Comparison of ENCODE assay signal across 12 cellular contexts in genomic region chr7:23276381-23276780, GRCh38. TPM values are rescaled to one million over a fixed set of nuclear protein-coding genes. Genes with fewer than 3 reads are reported as not detected.
DNase-seq lines count a peak whose midpoint lies in the region; ATAC-seq and TF ChIP-seq lines count a peak whose summit lies in the region.
"Had no signal": no experiment of that assay in that cellular context is flagged by ENCODE, and none has a peak within 500 bp of the region (broad histone marks: within the 10 kb centered on the region; RNA-seq: fewer than 3 reads in every experiment).

No MANE protein-coding gene starts in this region.

- H3K4me1 ChIP-seq in thoracic aorta (ENCODE audit: control insufficient read depth in 1 of 2, low read depth in 2 of 2) = peaks cover 0 to 7% of the 10 kb centered on the region in 2 donors
- no peaks in the 10 kb centered on the region for H3K4me1 ChIP-seq in tibial artery
- H3K4me1 ChIP-seq in CD8-positive, alpha-beta memory T cell (ENCODE audit: insufficient read depth, low read length) = no peaks in the 10 kb centered on the region
- H3K4me1 ChIP-seq: parathyroid adenoma, uterus had no signal

- no peaks in the 10 kb centered on the region for H3K27me3 ChIP-seq in thoracic aorta (replicated peaks; ENCODE audit: insufficient read depth)
- no peaks in the 10 kb centered on the region for H3K27me3 ChIP-seq in tibial artery
- no peaks in the 10 kb centered on the region for H3K27me3 ChIP-seq in CD8-positive, alpha-beta memory T cell (ENCODE audit: insufficient read depth, low read length, poor library complexity, severe bottlenecking)
- H3K27me3 ChIP-seq: adrenal gland, uterus had no signal

- H3K27ac Mint-ChIP-seq in activated CD8-positive, alpha-beta T cell treated with anti-CD3 and anti-CD28 coated beads for 36 hours = no peak overlapping the region
- H3K27ac Mint-ChIP-seq in activated CD8-positive, alpha-beta T cell treated with anti-CD3 and anti-CD28 coated beads, Interleukin-2, amount 10 ng/mL, durations not matched to agents 7 days and 5 days = no peak overlapping the region
- H3K27ac Mint-ChIP-seq in CD8-positive, alpha-beta memory T cell = no peak overlapping the region

- H3K4me3 ChIP-seq in thoracic aorta (no peak overlapping the region), tibial artery (no peak overlapping the region)
- H3K4me3 ChIP-seq in CD8-positive, alpha-beta memory T cell (ENCODE audit: low read length) = no peak overlapping the region
- H3K4me3 ChIP-seq: adrenal gland, uterus had no signal

- H3K36me3 Mint-ChIP-seq in activated CD8-positive, alpha-beta T cell treated with anti-CD3 and anti-CD28 coated beads for 36 hours (ENCODE audit: low read depth) = no peaks in the 10 kb centered on the region
- H3K36me3 Mint-ChIP-seq in activated CD8-positive, alpha-beta T cell treated with anti-CD3 and anti-CD28 coated beads, Interleukin-2, amount 10 ng/mL, durations not matched to agents 7 days and 5 days (ENCODE audit: low read depth) = no peaks in the 10 kb centered on the region
- H3K36me3 Mint-ChIP-seq in CD8-positive, alpha-beta memory T cell = no peaks in the 10 kb centered on the region

- POLR2A ChIA-PET in activated CD8-positive, alpha-beta T cell treated with anti-CD3 and anti-CD28 coated beads for 36 hours (lab: Charles Lee) = interaction anchor here (0.5 to 0.9 kb wide), 2 partner anchors 192 to 324 kb away, joined by 3 read pairs; no protein-coding TSS in a partner anchor
- POLR2A ChIA-PET in activated CD8-positive, alpha-beta T cell treated with anti-CD3 and anti-CD28 coated beads, Interleukin-2, amount 10 ng/mL, durations not matched to agents 7 days and 5 days (lab: Charles Lee) = interaction anchor here (1.3 kb wide), 1 partner anchor 23 kb away, joined by 3 read pairs; the partner anchor contains the start of gene MALSU1
- POLR2A ChIA-PET in CD8-positive, alpha-beta memory T cell (lab: Charles Lee) = interaction anchor here (0.7 kb wide), 1 partner anchor 13 kb away, joined by 3 read pairs; no protein-coding TSS in a partner anchor

- H3K27me3 Mint-ChIP-seq in activated CD8-positive, alpha-beta T cell treated with anti-CD3 and anti-CD28 coated beads for 36 hours = peaks cover 6% of the 10 kb centered on the region
- H3K27me3 Mint-ChIP-seq in activated CD8-positive, alpha-beta T cell treated with anti-CD3 and anti-CD28 coated beads, Interleukin-2, amount 10 ng/mL, durations not matched to agents 7 days and 5 days (ENCODE audit: low read depth) = peaks cover 6% of the 10 kb centered on the region
- H3K27me3 Mint-ChIP-seq in CD8-positive, alpha-beta memory T cell = peaks cover 3% of the 10 kb centered on the region in 2 donors

- H3K9me3 ChIP-seq in thoracic aorta (no peaks in the 10 kb centered on the region), tibial artery (no peaks in the 10 kb centered on the region)
- H3K9me3 ChIP-seq in CD8-positive, alpha-beta memory T cell (ENCODE audit: low read length) = no peaks in the 10 kb centered on the region
- H3K9me3 ChIP-seq: adrenal gland, uterus had no signal

- H3K36me3 ChIP-seq in thoracic aorta = peaks cover 5% of the 10 kb centered on the region
- H3K36me3 ChIP-seq in tibial artery = peaks cover 0 to 25% (median 0%) of the 10 kb centered on the region in 3 donors
- H3K36me3 ChIP-seq in CD8-positive, alpha-beta memory T cell (ENCODE audit: insufficient read depth, low read length) = no peaks in the 10 kb centered on the region
- H3K36me3 ChIP-seq: adrenal gland, uterus had no signal

- CTCF ChIA-PET in activated CD8-positive, alpha-beta T cell treated with anti-CD3 and anti-CD28 coated beads for 36 hours (lab: Charles Lee) = interaction anchor here (0.6 to 6.9 kb wide), 29 partner anchors 8 to 355 kb away, joined by 3 to 55 read pairs (median 4); no protein-coding TSS in a partner anchor
- CTCF ChIA-PET in activated CD8-positive, alpha-beta T cell treated with anti-CD3 and anti-CD28 coated beads, Interleukin-2, amount 10 ng/mL, durations not matched to agents 7 days and 5 days (lab: Charles Lee) = interaction anchor here (0.7 to 9.1 kb wide), 27 partner anchors 11 to 273 kb away, joined by 3 to 138 read pairs (median 4); partner anchors contain the start of gene MALSU1
- CTCF ChIA-PET in CD8-positive, alpha-beta memory T cell (lab: Charles Lee) = interaction anchor here (0.8 to 1.3 kb wide), 4 partner anchors 187 to 336 kb away, joined by 3 to 6 read pairs (median 4); no protein-coding TSS in a partner anchor

- H3K4me1 Mint-ChIP-seq in activated CD8-positive, alpha-beta T cell treated with anti-CD3 and anti-CD28 coated beads for 36 hours (ENCODE audit: low read depth) = peaks cover 12% of the 10 kb centered on the region
- H3K4me1 Mint-ChIP-seq in activated CD8-positive, alpha-beta T cell treated with anti-CD3 and anti-CD28 coated beads, Interleukin-2, amount 10 ng/mL, durations not matched to agents 7 days and 5 days (ENCODE audit: low read depth) = peaks cover 15% of the 10 kb centered on the region
- peaks cover 7 to 13% (median 8%) of the 10 kb centered on the region in 3 donors for H3K4me1 Mint-ChIP-seq in CD8-positive, alpha-beta memory T cell

- H3K27ac ChIP-seq in thoracic aorta = no peak overlapping the region
- H3K27ac ChIP-seq in tibial artery = no peak overlapping the region
- no peak overlapping the region for H3K27ac ChIP-seq in CD8-positive, alpha-beta memory T cell (ENCODE audit: low read depth, low read length)
- H3K27ac ChIP-seq: adrenal gland, parathyroid adenoma, uterus had no signal

- no peak overlapping the region for H3K4me3 Mint-ChIP-seq in activated CD8-positive, alpha-beta T cell treated with anti-CD3 and anti-CD28 coated beads for 36 hours
- no peak overlapping the region for H3K4me3 Mint-ChIP-seq in activated CD8-positive, alpha-beta T cell treated with anti-CD3 and anti-CD28 coated beads, Interleukin-2, amount 10 ng/mL, durations not matched to agents 7 days and 5 days
- no peak overlapping the region for H3K4me3 Mint-ChIP-seq in CD8-positive, alpha-beta memory T cell

- intact Hi-C loops in activated CD8-positive, alpha-beta T cell treated with anti-CD3 and anti-CD28 coated beads for 36 hours (cut with micrococcal nuclease) = loop anchor here (5.0 to 10.0 kb wide), 4 partner anchors 71 to 438 kb away; partner anchors contain the start of genes IGF2BP3, STK31 and TRA2A
- intact Hi-C loops in tibial artery (cut with DNase I; ENCODE audit: low total_unique reads) = no loop called here

- no peaks in the 10 kb centered on the region for H3K9me3 Mint-ChIP-seq in activated CD8-positive, alpha-beta T cell treated with anti-CD3 and anti-CD28 coated beads for 36 hours
- H3K9me3 Mint-ChIP-seq in activated CD8-positive, alpha-beta T cell treated with anti-CD3 and anti-CD28 coated beads, Interleukin-2, amount 10 ng/mL, durations not matched to agents 7 days and 5 days (ENCODE audit: insufficient read depth) = no peaks in the 10 kb centered on the region
- no peaks in the 10 kb centered on the region for H3K9me3 Mint-ChIP-seq in CD8-positive, alpha-beta memory T cell

- no peak for ATAC-seq in activated CD8-positive, alpha-beta T cell treated with anti-CD3 and anti-CD28 coated beads for 36 hours
- no peak for ATAC-seq in activated CD8-positive, alpha-beta T cell treated with anti-CD3 and anti-CD28 coated beads, Interleukin-2, amount 10 ng/mL, durations not matched to agents 7 days and 5 days
- ATAC-seq in thoracic aorta (ENCODE audit: insufficient number of reproducible peaks, low FRiP score, low read depth) = no peak

- peak; percentile 17 for DNase-seq in activated CD8-positive, alpha-beta T cell treated with anti-CD3 and anti-CD28 coated beads for 36 hours
- no peak for DNase-seq in activated CD8-positive, alpha-beta T cell treated with anti-CD3 and anti-CD28 coated beads, Interleukin-2, amount 10 ng/mL, durations not matched to agents 7 days and 5 days
- peak; percentile 29 for DNase-seq in NCI-H69 (lab: John Stamatoyannopoulos, UW)
- DNase-seq in cerebellar cortex (ENCODE audit: low spot score) = peak; percentile 11
- no peak for DNase-seq in thoracic aorta (ENCODE audit: low spot score)
- no peak for DNase-seq in NCI-H1417 treated with DMSO at 0.1 percent for 48 hours (lab: John Stamatoyannopoulos, UW)
- DNase-seq in tibial artery = no peak
- DNase-seq in CD8-positive, alpha-beta memory T cell = no peak
- DNase-seq: activated CD4-positive, alpha-beta T cell treated with anti-CD3 and anti-CD28 coated beads for 48 hours; adrenal gland; uterus had no signal

- peak; percentile 22 for TF ChIP-seq CTCF in activated CD8-positive, alpha-beta T cell treated with anti-CD3 and anti-CD28 coated beads for 36 hours (IDR thresholded peaks at IDR 0.05)
- TF ChIP-seq CTCF in thoracic aorta (IDR thresholded peaks at IDR 0.05) = peak; percentile 10
- TF ChIP-seq CTCF in tibial artery (IDR thresholded peaks at IDR 0.05) = no peak

RNA-seq across cellular contexts. Expression of gene MALSU1, which starts 22.8 kb away (rescaled TPM):
- 100 to 1,000 TPM in 1 of 2 experiments, 10 to 100 TPM in 1; 99.1 to 101 TPM for total RNA-seq in activated CD8-positive, alpha-beta T cell treated with anti-CD3 and anti-CD28 coated beads for 36 hours
- total RNA-seq in activated CD8-positive, alpha-beta T cell treated with anti-CD3 and anti-CD28 coated beads, Interleukin-2, amount 10 ng/mL, durations not matched to agents 7 days and 5 days = 10 to 100 TPM; 53.3 to 55.0 TPM
- 10 to 100 TPM; 18.1 to 65.7 TPM for total RNA-seq in thoracic aorta
- 10 to 100 TPM; 86.3 to 87.8 TPM for total RNA-seq in CD8-positive, alpha-beta memory T cell
- polyA plus RNA-seq in CD8-positive, alpha-beta memory T cell = 63.0 TPM

RNA-seq across cellular contexts. Expression of gene GPNMB, which starts 29.8 kb away (rescaled TPM):
- 1 to 10 TPM; 1.2 to 1.5 TPM for total RNA-seq in activated CD8-positive, alpha-beta T cell treated with anti-CD3 and anti-CD28 coated beads for 36 hours
- total RNA-seq in activated CD8-positive, alpha-beta T cell treated with anti-CD3 and anti-CD28 coated beads, Interleukin-2, amount 10 ng/mL, durations not matched to agents 7 days and 5 days = under 1 TPM; 0.21 to 0.29 TPM
- total RNA-seq in thoracic aorta = 100 to 1,000 TPM; 139 to 185 TPM
- 1 to 10 TPM; 7.2 to 9.4 TPM for total RNA-seq in CD8-positive, alpha-beta memory T cell
- not detected for polyA plus RNA-seq in CD8-positive, alpha-beta memory T cell

Comparison
In these comparisons a context has a peak if more than half of its experiments do, and no peak if none do; other contexts are left out.
1. DNase-seq: peak in activated CD8-positive, alpha-beta T cell treated with anti-CD3 and anti-CD28 coated beads for 36 hours (single experiment), NCI-H69 (single experiment) and cerebellar cortex (single experiment); none in activated CD8-positive, alpha-beta T cell treated with anti-CD3 and anti-CD28 coated beads, Interleukin-2, amount 10 ng/mL, durations not matched to agents 7 days and 5 days (single experiment), thoracic aorta (single experiment), NCI-H1417 treated with DMSO at 0.1 percent for 48 hours (single experiment), tibial artery (0 of 2) and CD8-positive, alpha-beta memory T cell (0 of 5).
2. CTCF ChIP-seq: peak in activated CD8-positive, alpha-beta T cell treated with anti-CD3 and anti-CD28 coated beads for 36 hours (single experiment) and thoracic aorta (single experiment); none in tibial artery (0 of 2).
3. RNA of gene GPNMB, which starts 29.8 kb away (total RNA-seq): 139 to 185 TPM in thoracic aorta; 7.2 to 9.4 TPM in CD8-positive, alpha-beta memory T cell, 1.2 to 1.5 TPM in activated CD8-positive, alpha-beta T cell treated with anti-CD3 and anti-CD28 coated beads for 36 hours and 0.21 to 0.29 TPM in activated CD8-positive, alpha-beta T cell treated with anti-CD3 and anti-CD28 coated beads, Interleukin-2, amount 10 ng/mL, durations not matched to agents 7 days and 5 days; every median in the first group is over 10 times any median in the second.